23 cellular contexts compared by ENCODE assay signal in the genomic region with DNA sequence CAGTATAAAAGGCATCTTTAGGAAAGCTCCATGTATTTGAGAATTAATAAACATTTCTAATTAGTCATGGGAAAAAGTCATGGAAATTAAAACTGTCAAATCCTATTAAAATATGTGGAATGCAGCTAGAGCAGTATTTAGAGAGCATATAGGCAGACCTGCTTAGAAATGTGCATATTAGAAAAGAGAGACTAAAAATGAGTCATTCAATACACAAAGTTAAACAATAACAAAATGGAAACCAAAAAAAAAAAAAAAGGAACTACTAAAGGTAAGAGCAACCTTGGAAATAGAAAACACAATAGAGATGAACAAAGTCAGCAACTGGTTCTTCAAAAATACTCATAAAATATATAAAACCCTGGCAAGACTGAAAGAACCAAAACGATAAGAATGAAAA. TPM values are rescaled to one million over a fixed set of nuclear protein-coding genes. Genes with fewer than 3 reads are reported as not detected.
"Had no signal": no experiment of that assay in that cellular context is flagged by ENCODE, and none has a peak within 500 bp of the region (broad histone marks: within the 10 kb centered on the region; RNA-seq: fewer than 3 reads in every experiment).

No MANE protein-coding gene starts in this region.

- H3K27me3 ChIP-seq: brain microvascular endothelial cell, colonic mucosa, gastroesophageal sphincter, heart right ventricle, neural progenitor cell, right atrium auricular region, tibial nerve had no signal

- H3K4me1 ChIP-seq: colonic mucosa, gastroesophageal sphincter, heart right ventricle, neural progenitor cell, right atrium auricular region, tibial nerve had no signal

- ATAC-seq: activated CD8-positive, alpha-beta T cell treated with anti-CD3 and anti-CD28 coated beads, Interleukin-2, amount 10 ng/mL, durations not matched to agents 7 days and 5 days; activated T-cell treated with anti-CD3 and anti-CD28 coated beads, Interleukin-2, amount 50 U/mL, for 4 hours; gastroesophageal sphincter; heart right ventricle; left cardiac atrium; naive thymus-derived CD4-positive, alpha-beta T cell; stimulated activated naive CD8-positive, alpha-beta T cell treated with anti-CD3 and anti-CD28 coated beads, Interleukin-15, Interleukin-2, amounts not matched to agents 100 U/mL and 50 U/mL, for 24 hours had no signal

- H3K27ac Mint-ChIP-seq: activated CD4-positive, alpha-beta T cell treated with anti-CD3 and anti-CD28 coated beads, Interleukin-2, amount 10 ng/mL, durations not matched to agents 7 days and 5 days; activated CD8-positive, alpha-beta T cell treated with anti-CD3 and anti-CD28 coated beads, Interleukin-2, amount 10 ng/mL, durations not matched to agents 7 days and 5 days; naive thymus-derived CD4-positive, alpha-beta T cell; neural progenitor cell; progenitor cell of endocrine pancreas had no signal

- H3K4me3 Mint-ChIP-seq: activated CD4-positive, alpha-beta T cell treated with anti-CD3 and anti-CD28 coated beads, Interleukin-2, amount 10 ng/mL, durations not matched to agents 7 days and 5 days; activated CD8-positive, alpha-beta T cell treated with anti-CD3 and anti-CD28 coated beads, Interleukin-2, amount 10 ng/mL, durations not matched to agents 7 days and 5 days; activated T-cell treated with anti-CD3 and anti-CD28 coated beads, Interleukin-2, amount 50 U/mL, for 4 hours; central memory CD8-positive, alpha-beta T cell; naive thymus-derived CD4-positive, alpha-beta T cell; neural progenitor cell had no signal

- DNase-seq: activated CD4-positive, alpha-beta T cell treated with anti-CD3 and anti-CD28 coated beads, Interleukin-2, amount 10 ng/mL, durations not matched to agents 7 days and 5 days; activated CD8-positive, alpha-beta T cell treated with anti-CD3 and anti-CD28 coated beads, Interleukin-2, amount 10 ng/mL, durations not matched to agents 7 days and 5 days; activated effector memory CD4-positive, alpha-beta T cell treated with Interleukin-2 at 50 U/mL for 16 hours; activated naive CD4-positive, alpha-beta T cell treated with anti-CD3 and anti-CD28 coated beads, Interleukin-2, amount 50 U/mL, for 16 hours; activated T-cell treated with anti-CD3 and anti-CD28 coated beads, Interleukin-2, amount 50 U/mL, for 4 hours; aorta; brain microvascular endothelial cell; colonic mucosa; erythroblast; heart right ventricle; left cardiac atrium; mesenchymal stem cell; naive thymus-derived CD4-positive, alpha-beta T cell; stimulated activated naive CD8-positive, alpha-beta T cell treated with anti-CD3 and anti-CD28 coated beads, Interleukin-15, Interleukin-2, amounts not matched to agents 100 U/mL and 50 U/mL, for 24 hours; substantia nigra; T-helper 9 cell had no signal

- H3K36me3 ChIP-seq: brain microvascular endothelial cell, colonic mucosa, gastroesophageal sphincter, heart right ventricle, neural progenitor cell, right atrium auricular region, tibial nerve had no signal

- H3K27ac ChIP-seq: brain microvascular endothelial cell, colonic mucosa, gastroesophageal sphincter, heart right ventricle, neural progenitor cell, right atrium auricular region, skin epidermis, tibial nerve had no signal

- H3K4me1 Mint-ChIP-seq: activated CD4-positive, alpha-beta T cell treated with anti-CD3 and anti-CD28 coated beads, Interleukin-2, amount 10 ng/mL, durations not matched to agents 7 days and 5 days; central memory CD8-positive, alpha-beta T cell; naive thymus-derived CD4-positive, alpha-beta T cell; neural progenitor cell had no signal

- H3K9me3 ChIP-seq: colonic mucosa had no signal

- H3K4me3 ChIP-seq: colonic mucosa, gastroesophageal sphincter, heart right ventricle, neural progenitor cell, right atrium auricular region, skin epidermis, tibial nerve had no signal

RNA-seq across cellular contexts. Expression of a gene that starts 59.7 kb away (rescaled TPM):
- total RNA-seq: activated CD4-positive, alpha-beta T cell treated with anti-CD3 and anti-CD28 coated beads, Interleukin-2, amount 10 ng/mL, durations not matched to agents 7 days and 5 days; activated CD8-positive, alpha-beta T cell treated with anti-CD3 and anti-CD28 coated beads, Interleukin-2, amount 10 ng/mL, durations not matched to agents 7 days and 5 days; activated T-cell treated with anti-CD3 and anti-CD28 coated beads, Interleukin-2, amount 50 U/mL, for 4 hours; naive thymus-derived CD4-positive, alpha-beta T cell had no signal
- polyA plus RNA-seq: aorta; naive thymus-derived CD4-positive, alpha-beta T cell had no signal
